Comparison of ENCODE assay signal across 24 cellular contexts in genomic region chr2:227671170-227671887, GRCh38. TPM values are rescaled to one million over a fixed set of nuclear protein-coding genes. Genes with fewer than 3 reads are reported as not detected.
"Had no signal": no experiment of that assay in that cellular context is flagged by ENCODE, and none has a peak within 500 bp of the region (broad histone marks: within the 10 kb centered on the region; RNA-seq: fewer than 3 reads in every experiment).

No MANE protein-coding gene starts in this region.

- H3K4me3 ChIP-seq: body of pancreas, gastrocnemius medialis, left ventricle myocardium inferior, right atrium auricular region, tibial nerve, uterus had no signal

- H3K36me3 ChIP-seq: gastrocnemius medialis, left ventricle myocardium inferior, right atrium auricular region, tibial nerve, uterus had no signal

- H3K4me3 Mint-ChIP-seq: activated naive CD8-positive, alpha-beta T cell; endodermal cell; memory B cell; T-helper 2 cell treated with Interferon-gamma antibody and Interleukin-4, amounts not matched to agents 5 μg/mL and 100 μg/mL, for 36 hours had no signal

- H3K4me1 Mint-ChIP-seq: endodermal cell, memory B cell had no signal

- H3K27ac ChIP-seq: body of pancreas, gastrocnemius medialis, left ventricle myocardium inferior, right atrium auricular region, tibial nerve, uterus had no signal

- H3K36me3 Mint-ChIP-seq: activated naive CD8-positive, alpha-beta T cell; memory B cell had no signal

- H3K27me3 ChIP-seq: body of pancreas, gastrocnemius medialis, right atrium auricular region, tibial nerve, uterus had no signal

- ATAC-seq: body of pancreas, gastrocnemius medialis had no signal

- H3K27ac Mint-ChIP-seq: activated naive CD8-positive, alpha-beta T cell; endodermal cell; memory B cell; T-helper 2 cell treated with Interferon-gamma antibody and Interleukin-4, amounts not matched to agents 5 μg/mL and 100 μg/mL, for 36 hours had no signal

- H3K9me3 Mint-ChIP-seq: endodermal cell; memory B cell; T-helper 2 cell treated with Interferon-gamma antibody and Interleukin-4, amounts not matched to agents 5 μg/mL and 100 μg/mL, for 36 hours had no signal

- H3K9me3 ChIP-seq: body of pancreas, gastrocnemius medialis, left ventricle myocardium inferior, right atrium auricular region, tibial nerve, uterus had no signal

- H3K4me1 ChIP-seq: body of pancreas, gastrocnemius medialis, left ventricle myocardium inferior, right atrium auricular region, tibial nerve, uterus had no signal

- DNase-seq: activated CD4-positive, alpha-beta T cell treated with anti-CD3 and anti-CD28 coated beads, Interleukin-2, amount 50 U/mL, for 4 hours; activated gamma-delta T cell; body of pancreas; endodermal cell; gastrocnemius medialis; head of caudate nucleus; left ventricle myocardium inferior; occipital lobe; stimulated activated CD4-positive, alpha-beta T cell treated with anti-CD3 and anti-CD28 coated beads, Interleukin-2, amount 100 ng/mL, for 24 hours; stimulated activated naive CD4-positive, alpha-beta T cell treated with Interleukin-2 at 50 U/mL for 16 hours; substantia nigra; uterus had no signal

RNA-seq across cellular contexts. Expression of gene SCYGR5, which starts 4.7 kb away (rescaled TPM):
- total RNA-seq: body of pancreas, cardiac septum, endodermal cell, epithelial cell of proximal tubule, gastrocnemius medialis, kidney epithelial cell, left ventricle myocardium inferior, mononuclear cell, occipital lobe, posterior vena cava, right atrium auricular region, skeletal muscle tissue, tibial nerve, uterus had no signal
- polyA plus RNA-seq: neural cell had no signal

RNA-seq across cellular contexts. Expression of gene SLC19A3, which starts 46.5 kb away (rescaled TPM):
- total RNA-seq: mononuclear cell had no signal

RNA-seq across cellular contexts. Expression of gene SCYGR6, which starts 53.2 kb away (rescaled TPM):
- total RNA-seq: body of pancreas, cardiac septum, endodermal cell, epithelial cell of proximal tubule, gastrocnemius medialis, kidney epithelial cell, left ventricle myocardium inferior, mononuclear cell, occipital lobe, posterior vena cava, right atrium auricular region, skeletal muscle tissue, tibial nerve, uterus had no signal
- polyA plus RNA-seq: neural cell had no signal

RNA-seq across cellular contexts. Expression of gene SCYGR4, which starts 54.0 kb away (rescaled TPM):
- total RNA-seq: body of pancreas, cardiac septum, endodermal cell, epithelial cell of proximal tubule, gastrocnemius medialis, kidney epithelial cell, left ventricle myocardium inferior, mononuclear cell, occipital lobe, posterior vena cava, right atrium auricular region, skeletal muscle tissue, tibial nerve, uterus had no signal
- polyA plus RNA-seq: neural cell had no signal

RNA-seq across cellular contexts. Expression of gene SCYGR3, which starts 56.7 kb away (rescaled TPM):
- total RNA-seq: body of pancreas, cardiac septum, endodermal cell, epithelial cell of proximal tubule, gastrocnemius medialis, kidney epithelial cell, left ventricle myocardium inferior, mononuclear cell, occipital lobe, posterior vena cava, right atrium auricular region, skeletal muscle tissue, tibial nerve, uterus had no signal
- polyA plus RNA-seq: neural cell had no signal
